Comparison of ENCODE assay signal across 24 cellular contexts in the genomic region with DNA sequence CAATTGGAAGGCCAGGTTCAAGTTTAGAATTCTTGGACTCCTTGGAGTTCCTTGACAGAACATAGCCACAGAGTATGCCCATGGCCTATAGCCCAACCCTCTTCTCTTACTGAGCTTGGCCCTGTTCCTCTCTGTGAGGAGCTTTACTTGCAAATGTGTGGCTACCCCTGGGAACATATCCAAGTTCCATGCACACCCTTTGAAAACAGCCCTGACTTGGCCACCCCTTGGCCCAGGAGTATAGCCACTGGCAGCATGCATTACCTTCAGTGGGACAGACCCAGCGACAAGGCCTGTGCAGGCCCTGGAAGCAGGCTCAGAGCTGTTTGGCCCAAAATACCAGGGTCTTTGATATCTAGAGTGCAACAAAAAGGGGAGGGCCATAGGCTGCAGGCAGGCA. TPM values are rescaled to one million over a fixed set of nuclear protein-coding genes. Genes with fewer than 3 reads are reported as not detected.
DNase-seq lines count a peak whose midpoint lies in the region; TF ChIP-seq lines count a peak whose summit lies in the region.
"Had no signal": no experiment of that assay in that cellular context is flagged by ENCODE, and none has a peak within 500 bp of the region (broad histone marks: within the 10 kb centered on the region; RNA-seq: fewer than 3 reads in every experiment).

No MANE protein-coding gene starts in this region.

- H3K4me3 ChIP-seq in MG63 (no peak overlapping the region), esophagus muscularis mucosa (no peak overlapping the region), stomach (no peak overlapping the region), ascending aorta (no peak overlapping the region)
- H3K4me3 ChIP-seq: BLaER1, GM23248, K562, Peyer's patch had no signal

- peak; percentile 8 for DNase-seq in MG63
- peak; percentile 68 for DNase-seq in esophagus muscularis mucosa (ENCODE audit: extremely low spot score)
- DNase-seq in medulla oblongata (ENCODE audit: extremely low spot score), result peak; percentile 62
- peak; percentile 62 for DNase-seq in stomach
- DNase-seq in ascending aorta (ENCODE audit: low spot score in 2 of 2), result no peak
- no peak for DNase-seq in NCI-H446 (lab: John Stamatoyannopoulos, UW)
- DNase-seq in effector CD4-positive, alpha-beta T cell, result no peak
- DNase-seq: COR-L47, GM23248, H9, NCI-H1105 treated with DMSO at 0.1 percent for 48 hours, NCI-H146, NCI-H1930, NCI-H2227 treated with DMSO at 0.1 percent for 48 hours, NCI-H510A, NCI-H69, Peyer's patch, SHP77 treated with DMSO at 0.1 percent for 48 hours had no signal

- no CpG with 5 or more reads among the region's 1 CpG for WGBS in esophagus muscularis mucosa
- WGBS in stomach, 5 donors, result 48 to 80% (median 61%) methylated on average over 1 of the region's 1 CpG; no CpG with 5 or more reads in 1 of the 5 donors

- no peaks in the 10 kb centered on the region; the same call in 1 of the 2 replicates for H3K9me3 ChIP-seq in MG63
- H3K9me3 ChIP-seq in esophagus muscularis mucosa, result no peaks in the 10 kb centered on the region
- H3K9me3 ChIP-seq in stomach, result no peaks in the 10 kb centered on the region
- H3K9me3 ChIP-seq in ascending aorta, result peaks cover 0 to 5% of the 10 kb centered on the region in 2 donors
- H3K9me3 ChIP-seq: Peyer's patch had no signal

- TF ChIP-seq CTCF in esophagus muscularis mucosa (IDR thresholded peaks at IDR 0.05) (no peak), stomach (IDR thresholded peaks at IDR 0.05) (no peak), ascending aorta (IDR thresholded peaks at IDR 0.05) (no peak)

- H3K36me3 ChIP-seq in MG63 (no peaks in the 10 kb centered on the region), esophagus muscularis mucosa (no peaks in the 10 kb centered on the region), stomach (no peaks in the 10 kb centered on the region), ascending aorta (no peaks in the 10 kb centered on the region)
- H3K36me3 ChIP-seq: BLaER1, Peyer's patch had no signal

- TF ChIP-seq EP300 in esophagus muscularis mucosa (IDR thresholded peaks at IDR 0.05), result no peak
- TF ChIP-seq EP300 in stomach (IDR thresholded peaks at IDR 0.05), result no peak

- H3K27ac ChIP-seq in esophagus muscularis mucosa (replicated peaks in 1 of 4) (no peak overlapping the region), stomach (no peak overlapping the region), ascending aorta (no peak overlapping the region)
- H3K27ac ChIP-seq: BLaER1, GM23248, Peyer's patch had no signal

- no peaks in the 10 kb centered on the region for H3K27me3 ChIP-seq in MG63
- no peaks in the 10 kb centered on the region for H3K27me3 ChIP-seq in esophagus muscularis mucosa
- H3K27me3 ChIP-seq in stomach, result no peaks in the 10 kb centered on the region
- H3K27me3 ChIP-seq in ascending aorta, result no peaks in the 10 kb centered on the region
- H3K27me3 ChIP-seq: BLaER1, Peyer's patch had no signal

- no peak for TF ChIP-seq POLR2A in esophagus muscularis mucosa (IDR thresholded peaks at IDR 0.05; ENCODE audit: low read depth)
- TF ChIP-seq POLR2A in stomach (IDR thresholded peaks at IDR 0.05), result no peak

- intact Hi-C loops in esophagus muscularis mucosa (cut with DNase I) (no loop called here), stomach (cut with DNase I; ENCODE audit: low total_unique reads) (no loop called here), ascending aorta (cut with DNase I) (no loop called here)

- no peaks in the 10 kb centered on the region for H3K4me1 ChIP-seq in esophagus muscularis mucosa
- H3K4me1 ChIP-seq in stomach, result no peaks in the 10 kb centered on the region
- H3K4me1 ChIP-seq in ascending aorta, result peaks cover 2 to 9% of the 10 kb centered on the region in 2 donors
- H3K4me1 ChIP-seq: Peyer's patch had no signal

RNA-seq across cellular contexts. Expression of a gene that starts 19.5 kb away (rescaled TPM):
- total RNA-seq in MG63 (2014; rRNA removed; shearing (Covaris generic); ENCODE audit: low replicate concordance), result not detected in 2 replicates
- total RNA-seq in esophagus muscularis mucosa (not detected), stomach (under 1 TPM in 1 of 5 donors, not detected in 4; 0.18 TPM), ascending aorta (not detected)
- under 1 TPM in 1 of 3 donors, not detected in 2; under 0.01 TPM for polyA plus RNA-seq in stomach
- total RNA-seq: A172; CD4-positive, CD25-positive, alpha-beta regulatory T cell; GM23248; K562; LHCN-M2; MCF 10A; Peyer's patch had no signal
- polyA plus RNA-seq: CD4-positive, CD25-positive, alpha-beta regulatory T cell; GM23248; K562 had no signal

Comparison
In these comparisons a context has a peak if more than half of its experiments do, and no peak if none do; other contexts are left out.
1. DNase-seq: peak in MG63 (single experiment), esophagus muscularis mucosa (single experiment), medulla oblongata (single experiment) and stomach (single experiment); none in ascending aorta (0 of 2), NCI-H446 (0 of 2) and effector CD4-positive, alpha-beta T cell (single experiment).